Comparison of ENCODE assay signal across 12 cellular contexts in the genomic region with DNA sequence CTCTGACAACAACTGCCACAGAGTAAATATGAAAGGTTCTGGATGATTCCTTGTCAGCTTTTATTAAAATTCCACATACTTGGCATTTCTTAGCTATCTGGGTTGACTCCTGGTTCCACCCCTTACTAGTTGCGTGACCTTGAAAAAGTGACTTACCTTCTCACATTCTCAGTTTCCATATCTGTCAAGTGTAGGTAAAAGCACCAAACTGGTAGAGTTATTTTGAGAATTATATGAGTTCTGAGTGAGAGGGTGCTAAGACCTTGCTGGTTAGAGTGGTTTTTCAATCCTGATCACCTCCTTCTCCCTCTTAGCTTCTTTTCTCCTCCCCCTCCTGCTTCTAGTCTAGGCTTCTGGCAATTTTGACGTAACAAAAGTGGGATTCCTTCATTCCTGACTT.
DNase-seq lines count a peak whose midpoint lies in the region; ATAC-seq and TF ChIP-seq lines count a peak whose summit lies in the region.
"Had no signal": no experiment of that assay in that cellular context is flagged by ENCODE, and none has a peak within 500 bp of the region (broad histone marks: within the 10 kb centered on the region; RNA-seq: fewer than 3 reads in every experiment).

No MANE protein-coding gene starts in this region.

- H4K8ac ChIP-seq in trophoblast cell (ENCODE audit: low read depth, low read length): no peak overlapping the region

- in situ Hi-C loops in astrocyte of the spinal cord (cut with HindIII; ENCODE audit: low sequenced_read_pairs): no loop called here

- H2BK5ac ChIP-seq in trophoblast cell (ENCODE audit: low read depth, low read length, poor library complexity): peak overlapping the region; percentile 86

- H3K9me3 Mint-ChIP-seq in HFFc6: no peaks in the 10 kb centered on the region
- H3K9me3 Mint-ChIP-seq: activated naive CD8-positive, alpha-beta T cell treated with anti-CD3 and anti-CD28 coated beads, Interleukin-2, amount 10 ng/mL, durations not matched to agents 7 days and 5 days had no signal

- H3K4me2 ChIP-seq in trophoblast cell (ENCODE audit: low read length): no peak overlapping the region
- H3K4me2 ChIP-seq: BLaER1 treated with 17β-estradiol and CSF1 and Interleukin-3, amounts not matched to agents 10 nM and 100 nM had no signal

- H3K18ac ChIP-seq in trophoblast cell (ENCODE audit: low read length): no peak overlapping the region

- H3K4ac ChIP-seq in trophoblast cell (ENCODE audit: low read depth, low read length): no peak overlapping the region

- H3K4me3 ChIP-seq in GM12865 (ENCODE audit: low read depth, low read length) (no peak overlapping the region), astrocyte of the spinal cord (ENCODE audit: low read depth, low read length) (no peak overlapping the region), trophoblast cell (ENCODE audit: low read depth, low read length) (no peak overlapping the region), prostate gland (no peak overlapping the region)
- H3K4me3 ChIP-seq: BLaER1 treated with 17β-estradiol and CSF1 and Interleukin-3, amounts not matched to agents 10 nM and 100 nM had no signal

- no peaks in the 10 kb centered on the region for H3K36me3 Mint-ChIP-seq in HFFc6 (ENCODE audit: low read depth)
- H3K36me3 Mint-ChIP-seq: activated naive CD8-positive, alpha-beta T cell treated with anti-CD3 and anti-CD28 coated beads, Interleukin-2, amount 10 ng/mL, durations not matched to agents 7 days and 5 days had no signal

- no peak overlapping the region for H3K23ac ChIP-seq in trophoblast cell (ENCODE audit: low read length)

- H2BK12ac ChIP-seq in trophoblast cell (ENCODE audit: low read length): peak overlapping the region; percentile 96

- no peak overlapping the region for H3K14ac ChIP-seq in trophoblast cell (ENCODE audit: low read length)

- H3K4me1 ChIP-seq in trophoblast cell (ENCODE audit: control insufficient read depth in 1 of 2, insufficient read depth in 2 of 2, low read length in 2 of 2): peaks cover 10 to 28% of the 10 kb centered on the region in 2 experiments
- peaks cover 3% of the 10 kb centered on the region for H3K4me1 ChIP-seq in foreskin keratinocyte
- H3K4me1 ChIP-seq in prostate gland (replicated peaks): no peaks in the 10 kb centered on the region

- H3K4me3 Mint-ChIP-seq in HFFc6: no peak overlapping the region
- H3K4me3 Mint-ChIP-seq: activated naive CD8-positive, alpha-beta T cell treated with anti-CD3 and anti-CD28 coated beads, Interleukin-2, amount 10 ng/mL, durations not matched to agents 7 days and 5 days had no signal

- H3K27ac Mint-ChIP-seq in HFFc6: peak overlapping the region; percentile 73
- H3K27ac Mint-ChIP-seq: activated naive CD8-positive, alpha-beta T cell treated with anti-CD3 and anti-CD28 coated beads, Interleukin-2, amount 10 ng/mL, durations not matched to agents 7 days and 5 days had no signal

- H3K79me2 ChIP-seq in trophoblast cell (ENCODE audit: control insufficient read depth, insufficient read depth, low read length, poor library complexity): peaks cover 3% of the 10 kb centered on the region

- H3K36me3 ChIP-seq in trophoblast cell (ENCODE audit: control insufficient read depth in 1 of 2, insufficient read depth in 2 of 2, low read length in 2 of 2): no peaks in the 10 kb centered on the region
- H3K36me3 ChIP-seq in prostate gland: no peaks in the 10 kb centered on the region
- H3K36me3 ChIP-seq: BLaER1 treated with 17β-estradiol and CSF1 and Interleukin-3, amounts not matched to agents 10 nM and 100 nM had no signal

- intact Hi-C loops in prostate gland (cut with DNase I): loop anchor here (5.0 to 10.0 kb wide), 2 partner anchors 130 to 287 kb away; no protein-coding TSS in a partner anchor

- H3K27me3 Mint-ChIP-seq in HFFc6 (ENCODE audit: insufficient read depth): peaks cover 5% of the 10 kb centered on the region

- TF ChIP-seq POLR2A in prostate gland (IDR thresholded peaks at IDR 0.05): no peak

- H3K27me3 ChIP-seq in trophoblast cell (ENCODE audit: insufficient read depth, low read length) (no peaks in the 10 kb centered on the region), foreskin keratinocyte (no peaks in the 10 kb centered on the region), prostate gland (replicated peaks; ENCODE audit: insufficient read depth) (no peaks in the 10 kb centered on the region)
- H3K27me3 ChIP-seq: BLaER1 treated with 17β-estradiol and CSF1 and Interleukin-3, amounts not matched to agents 10 nM and 100 nM had no signal

- no peak overlapping the region for H2AFZ ChIP-seq in trophoblast cell (ENCODE audit: insufficient read depth, low read length, poor library complexity)

- peaks cover 14% of the 10 kb centered on the region for H3K79me1 ChIP-seq in trophoblast cell (ENCODE audit: low read length)

- H2AK5ac ChIP-seq in trophoblast cell (ENCODE audit: low read length): no peak overlapping the region

- no peaks in the 10 kb centered on the region for H3K9me3 ChIP-seq in trophoblast cell (ENCODE audit: insufficient read depth, low read depth, low read length)
- no peaks in the 10 kb centered on the region for H3K9me3 ChIP-seq in prostate gland
- H3K9me3 ChIP-seq: BLaER1 treated with 17β-estradiol and CSF1 and Interleukin-3, amounts not matched to agents 10 nM and 100 nM had no signal

- no peak for ATAC-seq in foreskin keratinocyte

- H3K4me1 Mint-ChIP-seq in HFFc6 (ENCODE audit: low read depth): peaks cover 61% of the 10 kb centered on the region

- H3K27ac ChIP-seq in trophoblast cell (ENCODE audit: low read depth, low read length) (peak overlapping the region; percentile 87), foreskin keratinocyte (no peak overlapping the region), prostate gland (peak overlapping the region in 1 of 2 donors; percentile 12)
- H3K27ac ChIP-seq: BLaER1 treated with 17β-estradiol and CSF1 and Interleukin-3, amounts not matched to agents 10 nM and 100 nM had no signal

- no CpG with 5 or more reads among the region's 2 CpGs for WGBS in trophoblast cell (ENCODE audit: extremely low coverage, insufficient coverage, insufficient read length)
- 82% methylated on average over 2 of the region's 2 CpGs for WGBS in prostate gland

- DNase-seq in GM12865 (ENCODE audit: low read depth) (peak; percentile 55), HFFc6 (no peak), astrocyte of the spinal cord (ENCODE audit: low read depth, low spot score) (peak; percentile 9), trophoblast cell (no peak), NOMO-1 (lab: John Stamatoyannopoulos, UW; ENCODE audit: unreplicated experiment in 2 of 2) (no peak), foreskin keratinocyte (no peak), cortex of kidney (lab: John Stamatoyannopoulos, UW) (no peak), prostate gland (ENCODE audit: low spot score) (no peak)
- DNase-seq: activated naive CD8-positive, alpha-beta T cell treated with anti-CD3 and anti-CD28 coated beads, Interleukin-2, amount 10 ng/mL, durations not matched to agents 7 days and 5 days; NCI-H2171; T1000 had no signal

- no peak overlapping the region for H3K9ac ChIP-seq in trophoblast cell (ENCODE audit: low read length)

- TF ChIP-seq CTCF in GM12865 (IDR thresholded peaks at IDR 0.05; ENCODE audit: insufficient read depth, low read depth, low read length, missing control alignments) (no peak), HFFc6 (IDR thresholded peaks at IDR 0.05) (no peak), astrocyte of the spinal cord (IDR thresholded peaks at IDR 0.05; ENCODE audit: low read depth, low read length) (no peak), foreskin keratinocyte (conservative IDR thresholded peaks at IDR 0.05) (no peak), prostate gland (IDR thresholded peaks at IDR 0.05) (no peak)

- peak overlapping the region; percentile 97 for H2BK120ac ChIP-seq in trophoblast cell (ENCODE audit: insufficient read depth, low read length, poor library complexity)

- H4K12ac ChIP-seq in trophoblast cell (ENCODE audit: low read depth, low read length): no peak overlapping the region

- peak overlapping the region; percentile 93 for H4K91ac ChIP-seq in trophoblast cell (ENCODE audit: low read depth, low read length)

Comparison
In these comparisons a context has a peak if more than half of its experiments do, and no peak if none do; other contexts are left out.
1. DNase-seq: peak in GM12865 (single experiment) and astrocyte of the spinal cord (single experiment); none in HFFc6 (single experiment), trophoblast cell (0 of 2), NOMO-1 (0 of 2), foreskin keratinocyte (0 of 2), cortex of kidney (single experiment) and prostate gland (single experiment).